Comparison of ENCODE assay signal across 1 cellular context in the genomic region with DNA sequence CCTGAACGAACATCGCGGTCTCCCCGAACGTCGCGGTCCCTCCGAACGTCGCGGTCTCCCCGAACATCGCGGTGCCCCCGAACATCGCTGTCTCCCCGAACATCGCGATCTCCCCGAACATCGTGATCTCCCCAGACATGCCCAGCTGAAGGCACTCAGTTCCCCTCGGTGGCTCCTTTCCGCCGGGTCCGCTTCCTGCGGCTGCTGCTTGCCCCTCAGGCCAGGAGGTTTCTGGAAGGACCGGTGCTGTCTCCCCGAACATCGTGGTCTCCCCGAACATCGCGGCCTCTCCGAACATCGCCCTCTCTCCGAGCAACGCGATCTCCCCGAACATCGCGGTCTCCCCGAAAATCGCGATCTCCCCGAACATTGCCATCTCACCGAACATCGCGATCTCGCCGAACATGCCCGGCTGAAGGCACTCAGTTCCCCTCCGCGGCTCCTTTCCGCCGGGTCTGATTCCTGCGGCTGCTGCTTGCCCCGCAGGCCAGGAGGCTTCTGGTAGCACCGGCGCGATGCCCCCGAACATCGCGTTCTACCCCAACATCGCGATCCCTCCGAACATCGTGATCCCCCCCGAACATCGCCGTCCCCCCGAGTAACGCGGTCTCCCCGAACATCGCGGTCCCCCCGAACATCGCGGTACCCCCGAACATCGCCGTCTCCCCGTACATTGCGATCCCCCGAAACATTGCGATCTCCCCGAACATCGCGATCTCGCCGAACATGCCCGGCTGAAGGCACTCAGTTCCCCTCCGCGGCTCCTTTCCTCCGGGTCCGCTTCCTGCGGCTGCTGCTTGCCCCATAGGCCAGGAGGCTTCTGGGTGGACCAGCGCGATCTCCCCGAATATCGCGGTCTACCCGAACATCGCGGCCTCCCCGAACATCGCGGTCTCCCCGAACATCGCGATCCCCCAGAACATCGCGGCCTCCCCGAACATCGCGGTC.
A peak's percentile ranks its signal among the peaks of the same experiment; 100 is the strongest.
TF ChIP-seq lines count a peak whose summit lies in the region.

No MANE protein-coding gene starts in this region.

TF ChIP-seq in K562, 482 proteins besides CTCF, POLR2A, EP300 and RAD21 (continued from another document):
- TF ChIP-seq HBP1 (CRISPR knock-in tag; IDR thresholded peaks at IDR 0.05) (no peak), SAFB (IDR thresholded peaks at IDR 0.05; ENCODE audit: borderline replicate concordance, low read depth, low read length) (no peak), ZBTB9 (CRISPR knock-in tag; IDR thresholded peaks at IDR 0.05) (no peak), E2F6 (IDR thresholded peaks at IDR 0.05; ENCODE audit: borderline replicate concordance in 1 of 2, extremely low read depth in 1 of 2, insufficient read depth in 1 of 2, insufficient read length in 1 of 2, low read depth in 1 of 2, low read length in 1 of 2, poor library complexity in 1 of 2, severe bottlenecking in 1 of 2) (no peak), FOXM1 (IDR thresholded peaks at IDR 0.05; ENCODE audit: low read depth) (no peak), FOXM1 (CRISPR knock-in tag; IDR thresholded peaks at IDR 0.05; ENCODE audit: low read depth) (0 out of 2 replicates have a peak, but pooled peaks have one; percentile 8), PCBP1 (IDR thresholded peaks at IDR 0.05; ENCODE audit: low read depth, low read length, poor library complexity, severe bottlenecking) (peak; percentile 22), KAT2B (IDR thresholded peaks at IDR 0.05; ENCODE audit: low read depth, low read length) (no peak), ZBTB7A (IDR thresholded peaks at IDR 0.05; ENCODE audit: borderline replicate concordance, control insufficient read depth, low read depth, low read length) (no peak), CBFA2T2 (conservative IDR thresholded peaks at IDR 0.05) (no peak), NELFE (IDR thresholded peaks at IDR 0.05; ENCODE audit: insufficient read depth, insufficient read length) (no peak), ARHGAP35 (IDR thresholded peaks at IDR 0.05; ENCODE audit: partially characterized antibody) (no peak), ZNF644 (tag; IDR thresholded peaks at IDR 0.05; ENCODE audit: low read depth) (no peak), SREBF1 (IDR thresholded peaks at IDR 0.05; ENCODE audit: borderline replicate concordance, low read depth, low read length) (no peak), EGR1 (conservative IDR thresholded peaks at IDR 0.05) (no peak), TBL1XR1 (IDR thresholded peaks at IDR 0.05; ENCODE audit: low read length in 2 of 2) (no peak), ZNF274 (IDR thresholded peaks at IDR 0.05; ENCODE audit: borderline replicate concordance, low read depth, low read length) (0 out of 2 replicates have a peak, but pooled peaks have one; percentile 27), E2F3 (CRISPR knock-in tag; IDR thresholded peaks at IDR 0.05) (0 out of 2 replicates have a peak, but pooled peaks have one; percentile 4), MAZ (CRISPR knock-in tag; conservative IDR thresholded peaks at IDR 0.05 in 1 of 2, IDR thresholded peaks at IDR 0.05 in 1 of 2) (no peak), TRIM24 (IDR thresholded peaks at IDR 0.05) (no peak), THAP12 (CRISPR knock-in tag; IDR thresholded peaks at IDR 0.05) (no peak), SIN3B (IDR thresholded peaks at IDR 0.05; ENCODE audit: low read depth) (no peak), RBM17 (IDR thresholded peaks at IDR 0.05; ENCODE audit: borderline replicate concordance, low read depth, low read length) (no peak), ZBTB8A (IDR thresholded peaks at IDR 0.05; ENCODE audit: partially characterized antibody) (no peak), NFE2L1 (tag; IDR thresholded peaks at IDR 0.05; ENCODE audit: borderline replicate concordance, low read depth) (no peak), ZBTB33 (CRISPR knock-in tag; IDR thresholded peaks at IDR 0.05) (peak; percentile 96), ZNF143 (CRISPR knock-in tag; IDR thresholded peaks at IDR 0.05) (no peak), OTX1 (CRISPR knock-in tag; IDR thresholded peaks at IDR 0.05) (no peak)
- TF ChIP-seq, protein P1, sequence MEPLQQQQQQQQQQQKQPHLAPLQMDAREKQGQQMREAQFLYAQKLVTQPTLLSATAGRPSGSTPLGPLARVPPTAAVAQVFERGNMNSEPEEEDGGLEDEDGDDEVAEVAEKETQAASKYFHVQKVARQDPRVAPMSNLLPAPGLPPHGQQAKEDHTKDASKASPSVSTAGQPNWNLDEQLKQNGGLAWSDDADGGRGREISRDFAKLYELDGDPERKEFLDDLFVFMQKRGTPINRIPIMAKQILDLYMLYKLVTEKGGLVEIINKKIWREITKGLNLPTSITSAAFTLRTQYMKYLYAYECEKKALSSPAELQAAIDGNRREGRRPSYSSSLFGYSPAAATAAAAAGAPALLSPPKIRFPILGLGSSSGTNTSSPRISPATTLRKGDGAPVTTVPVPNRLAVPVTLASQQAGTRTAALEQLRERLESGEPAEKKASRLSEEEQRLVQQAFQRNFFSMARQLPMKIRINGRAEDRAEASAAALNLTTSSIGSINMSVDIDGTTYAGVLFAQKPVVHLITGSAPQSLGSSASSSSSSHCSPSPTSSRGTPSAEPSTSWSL (CRISPR knock-in tag; IDR thresholded peaks at IDR 0.05; ENCODE audit: borderline replicate concordance) = 0 out of 2 replicates have a peak, but pooled peaks have one; percentile 1
- TF ChIP-seq, protein P2, sequence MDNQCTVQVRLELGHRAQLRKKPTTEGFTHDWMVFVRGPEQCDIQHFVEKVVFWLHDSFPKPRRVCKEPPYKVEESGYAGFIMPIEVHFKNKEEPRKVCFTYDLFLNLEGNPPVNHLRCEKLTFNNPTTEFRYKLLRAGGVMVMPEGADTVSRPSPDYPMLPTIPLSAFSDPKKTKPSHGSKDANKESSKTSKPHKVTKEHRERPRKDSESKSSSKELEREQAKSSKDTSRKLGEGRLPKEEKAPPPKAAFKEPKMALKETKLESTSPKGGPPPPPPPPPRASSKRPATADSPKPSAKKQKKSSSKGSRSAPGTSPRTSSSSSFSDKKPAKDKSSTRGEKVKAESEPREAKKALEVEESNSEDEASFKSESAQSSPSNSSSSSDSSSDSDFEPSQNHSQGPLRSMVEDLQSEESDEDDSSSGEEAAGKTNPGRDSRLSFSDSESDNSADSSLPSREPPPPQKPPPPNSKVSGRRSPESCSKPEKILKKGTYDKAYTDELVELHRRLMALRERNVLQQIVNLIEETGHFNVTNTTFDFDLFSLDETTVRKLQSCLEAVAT (IDR thresholded peaks at IDR 0.05) = peak in 1 of 2 experiments; percentile 79; a peak in 2 of 4 replicates
- TF ChIP-seq, protein P3, sequence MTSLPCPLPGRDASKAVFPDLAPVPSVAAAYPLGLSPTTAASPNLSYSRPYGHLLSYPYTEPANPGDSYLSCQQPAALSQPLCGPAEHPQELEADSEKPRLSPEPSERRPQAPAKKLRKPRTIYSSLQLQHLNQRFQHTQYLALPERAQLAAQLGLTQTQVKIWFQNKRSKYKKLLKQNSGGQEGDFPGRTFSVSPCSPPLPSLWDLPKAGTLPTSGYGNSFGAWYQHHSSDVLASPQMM (CRISPR knock-in tag; IDR thresholded peaks at IDR 0.05) = no peak
